Comparison of ENCODE assay signal across 1 cellular context in the genomic region with DNA sequence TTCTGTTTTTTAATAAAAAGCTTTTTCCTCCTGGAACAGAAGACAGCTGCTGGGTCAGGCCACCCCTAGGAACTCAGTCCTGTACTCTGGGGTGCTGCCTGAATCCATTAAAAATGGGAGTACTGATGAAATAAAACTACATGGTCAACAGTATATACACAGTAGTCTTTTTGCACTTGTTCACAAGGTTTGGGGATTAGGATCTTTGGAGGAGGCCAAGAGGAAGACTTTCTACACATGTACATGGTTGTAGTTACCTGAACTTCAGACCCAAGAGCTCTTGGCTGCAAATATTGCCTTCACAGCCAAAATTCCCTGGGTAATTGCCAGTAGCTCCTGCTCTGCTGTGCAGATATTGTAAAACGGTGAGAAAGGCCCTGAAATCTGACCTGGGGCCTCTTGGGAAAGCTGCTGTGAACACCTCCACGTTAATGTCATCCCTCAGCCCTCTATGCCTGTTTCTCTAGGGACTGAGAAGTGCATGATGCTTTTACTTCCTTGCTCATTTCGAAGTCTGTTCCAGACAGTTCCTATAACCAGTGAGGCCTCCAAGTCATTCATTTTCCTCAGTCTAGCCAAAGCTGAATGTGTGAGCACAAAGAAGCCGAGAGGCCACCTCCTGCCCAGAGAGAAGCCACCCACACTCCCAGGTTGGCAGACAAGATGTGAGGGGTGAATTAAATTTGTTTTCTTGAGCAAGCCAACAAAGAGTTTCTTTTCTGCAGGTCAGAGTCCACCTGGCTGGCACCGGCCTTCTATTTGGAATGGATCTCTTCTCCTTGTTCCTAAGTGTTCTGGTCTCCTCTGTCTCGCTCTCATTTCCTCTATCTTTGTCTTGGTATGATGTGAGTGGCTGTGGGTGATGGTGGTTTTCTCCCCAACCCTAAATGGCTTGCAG.
TF ChIP-seq lines count a peak whose summit lies in the region.

No MANE protein-coding gene starts in this region.

TF ChIP-seq in HepG2, 621 proteins besides CTCF, POLR2A, EP300 and RAD21 (continued from another document and continues in another):
- TF ChIP-seq, protein P1, sequence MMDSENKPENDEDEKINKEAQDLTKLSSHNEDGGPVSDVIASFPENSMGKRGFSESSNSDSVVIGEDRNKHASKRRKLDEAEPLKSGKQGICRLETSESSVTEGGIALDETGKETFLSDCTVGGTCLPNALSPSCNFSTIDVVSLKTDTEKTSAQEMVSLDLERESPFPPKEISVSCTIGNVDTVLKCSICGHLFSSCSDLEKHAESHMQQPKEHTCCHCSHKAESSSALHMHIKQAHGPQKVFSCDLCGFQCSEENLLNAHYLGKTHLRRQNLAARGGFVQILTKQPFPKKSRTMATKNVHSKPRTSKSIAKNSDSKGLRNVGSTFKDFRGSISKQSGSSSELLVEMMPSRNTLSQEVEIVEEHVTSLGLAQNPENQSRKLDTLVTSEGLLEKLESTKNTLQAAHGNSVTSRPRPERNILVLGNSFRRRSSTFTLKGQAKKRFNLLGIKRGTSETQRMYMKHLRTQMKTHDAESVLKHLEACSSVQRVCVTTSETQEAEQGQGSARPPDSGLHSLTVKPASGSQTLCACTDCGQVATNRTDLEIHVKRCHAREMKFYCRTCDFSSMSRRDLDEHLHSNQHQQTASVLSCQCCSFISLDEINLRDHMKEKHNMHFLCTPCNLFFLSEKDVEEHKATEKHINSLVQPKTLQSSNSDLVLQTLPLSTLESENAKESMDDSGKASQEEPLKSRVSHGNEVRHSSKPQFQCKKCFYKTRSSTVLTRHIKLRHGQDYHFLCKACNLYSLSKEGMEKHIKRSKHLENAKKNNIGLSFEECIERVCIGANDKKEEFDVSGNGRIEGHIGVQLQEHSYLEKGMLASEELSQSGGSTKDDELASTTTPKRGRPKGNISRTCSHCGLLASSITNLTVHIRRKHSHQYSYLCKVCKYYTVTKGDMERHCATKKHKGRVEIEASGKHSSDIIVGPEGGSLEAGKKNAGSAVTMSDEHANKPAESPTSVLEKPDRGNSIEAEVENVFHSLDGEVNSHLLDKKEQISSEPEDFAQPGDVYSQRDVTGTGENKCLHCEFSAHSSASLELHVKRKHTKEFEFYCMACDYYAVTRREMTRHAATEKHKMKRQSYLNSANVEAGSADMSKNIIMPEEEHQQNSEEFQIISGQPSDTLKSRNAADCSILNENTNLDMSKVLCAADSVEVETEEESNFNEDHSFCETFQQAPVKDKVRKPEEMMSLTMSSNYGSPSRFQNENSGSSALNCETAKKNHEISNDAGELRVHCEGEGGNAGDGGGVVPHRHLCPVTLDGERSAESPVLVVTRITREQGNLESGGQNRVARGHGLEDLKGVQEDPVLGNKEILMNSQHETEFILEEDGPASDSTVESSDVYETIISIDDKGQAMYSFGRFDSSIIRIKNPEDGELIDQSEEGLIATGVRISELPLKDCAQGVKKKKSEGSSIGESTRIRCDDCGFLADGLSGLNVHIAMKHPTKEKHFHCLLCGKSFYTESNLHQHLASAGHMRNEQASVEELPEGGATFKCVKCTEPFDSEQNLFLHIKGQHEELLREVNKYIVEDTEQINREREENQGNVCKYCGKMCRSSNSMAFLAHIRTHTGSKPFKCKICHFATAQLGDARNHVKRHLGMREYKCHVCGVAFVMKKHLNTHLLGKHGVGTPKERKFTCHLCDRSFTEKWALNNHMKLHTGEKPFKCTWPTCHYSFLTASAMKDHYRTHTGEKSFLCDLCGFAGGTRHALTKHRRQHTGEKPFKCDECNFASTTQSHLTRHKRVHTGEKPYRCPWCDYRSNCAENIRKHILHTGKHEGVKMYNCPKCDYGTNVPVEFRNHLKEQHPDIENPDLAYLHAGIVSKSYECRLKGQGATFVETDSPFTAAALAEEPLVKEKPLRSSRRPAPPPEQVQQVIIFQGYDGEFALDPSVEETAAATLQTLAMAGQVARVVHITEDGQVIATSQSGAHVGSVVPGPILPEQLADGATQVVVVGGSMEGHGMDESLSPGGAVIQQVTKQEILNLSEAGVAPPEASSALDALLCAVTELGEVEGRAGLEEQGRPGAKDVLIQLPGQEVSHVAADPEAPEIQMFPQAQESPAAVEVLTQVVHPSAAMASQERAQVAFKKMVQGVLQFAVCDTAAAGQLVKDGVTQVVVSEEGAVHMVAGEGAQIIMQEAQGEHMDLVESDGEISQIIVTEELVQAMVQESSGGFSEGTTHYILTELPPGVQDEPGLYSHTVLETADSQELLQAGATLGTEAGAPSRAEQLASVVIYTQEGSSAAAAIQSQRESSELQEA (CRISPR knock-in tag; IDR thresholded peaks at IDR 0.05; ENCODE audit: not compliant biosample characterization) = no peak
- TF ChIP-seq ZNF614 (CRISPR knock-in tag; IDR thresholded peaks at IDR 0.05; ENCODE audit: borderline replicate concordance) (0 out of 2 replicates have a peak, but pooled peaks have one; percentile 44), ZNF180 (CRISPR knock-in tag; IDR thresholded peaks at IDR 0.05; ENCODE audit: borderline replicate concordance, low read depth) (no peak), CAMTA2 (CRISPR knock-in tag; IDR thresholded peaks at IDR 0.05; ENCODE audit: borderline replicate concordance) (no peak), SIX1 (CRISPR knock-in tag; IDR thresholded peaks at IDR 0.05; ENCODE audit: borderline replicate concordance) (peak; percentile 69; the same call in 1 of the 2 replicates), CREB1 (IDR thresholded peaks at IDR 0.05) (no peak), CREB1 (CRISPR knock-in tag; IDR thresholded peaks at IDR 0.05) (no peak), GFI1 (CRISPR knock-in tag; IDR thresholded peaks at IDR 0.05; ENCODE audit: borderline replicate concordance) (no peak), HNF4A (CRISPR knock-in tag; IDR thresholded peaks at IDR 0.05) (peak; percentile 76), ZMYM3 (CRISPR knock-in tag; IDR thresholded peaks at IDR 0.05) (no peak), SNAPC2 (CRISPR knock-in tag; IDR thresholded peaks at IDR 0.05) (no peak), ZNF577 (CRISPR knock-in tag; IDR thresholded peaks at IDR 0.05; ENCODE audit: borderline replicate concordance, low read depth) (no peak), ZNF234 (CRISPR knock-in tag; conservative IDR thresholded peaks at IDR 0.05) (no peak), ZNF678 (CRISPR knock-in tag; IDR thresholded peaks at IDR 0.05) (no peak), ZNF543 (CRISPR knock-in tag; IDR thresholded peaks at IDR 0.05) (no peak), TBX2 (CRISPR knock-in tag; IDR thresholded peaks at IDR 0.05; ENCODE audit: borderline replicate concordance) (peak; percentile 83), FOXA1 (IDR thresholded peaks at IDR 0.05) (no peak), FOXA1 (CRISPR knock-in tag; IDR thresholded peaks at IDR 0.05) (0 out of 2 replicates have a peak, but pooled peaks have one; percentile 13), CC2D1A (CRISPR knock-in tag; IDR thresholded peaks at IDR 0.05) (no peak), PHF5A (CRISPR knock-in tag; IDR thresholded peaks at IDR 0.05; ENCODE audit: low read depth, unreplicated experiment) (no peak), SNRNP70 (IDR thresholded peaks at IDR 0.05; ENCODE audit: low read depth, low read length) (no peak), STAT5B (CRISPR knock-in tag; IDR thresholded peaks at IDR 0.05) (no peak), NFATC3 (CRISPR knock-in tag; IDR thresholded peaks at IDR 0.05) (no peak), ISL2 (CRISPR knock-in tag; IDR thresholded peaks at IDR 0.05) (0 out of 2 replicates have a peak, but pooled peaks have one; percentile 53)
- TF ChIP-seq, protein P2, sequence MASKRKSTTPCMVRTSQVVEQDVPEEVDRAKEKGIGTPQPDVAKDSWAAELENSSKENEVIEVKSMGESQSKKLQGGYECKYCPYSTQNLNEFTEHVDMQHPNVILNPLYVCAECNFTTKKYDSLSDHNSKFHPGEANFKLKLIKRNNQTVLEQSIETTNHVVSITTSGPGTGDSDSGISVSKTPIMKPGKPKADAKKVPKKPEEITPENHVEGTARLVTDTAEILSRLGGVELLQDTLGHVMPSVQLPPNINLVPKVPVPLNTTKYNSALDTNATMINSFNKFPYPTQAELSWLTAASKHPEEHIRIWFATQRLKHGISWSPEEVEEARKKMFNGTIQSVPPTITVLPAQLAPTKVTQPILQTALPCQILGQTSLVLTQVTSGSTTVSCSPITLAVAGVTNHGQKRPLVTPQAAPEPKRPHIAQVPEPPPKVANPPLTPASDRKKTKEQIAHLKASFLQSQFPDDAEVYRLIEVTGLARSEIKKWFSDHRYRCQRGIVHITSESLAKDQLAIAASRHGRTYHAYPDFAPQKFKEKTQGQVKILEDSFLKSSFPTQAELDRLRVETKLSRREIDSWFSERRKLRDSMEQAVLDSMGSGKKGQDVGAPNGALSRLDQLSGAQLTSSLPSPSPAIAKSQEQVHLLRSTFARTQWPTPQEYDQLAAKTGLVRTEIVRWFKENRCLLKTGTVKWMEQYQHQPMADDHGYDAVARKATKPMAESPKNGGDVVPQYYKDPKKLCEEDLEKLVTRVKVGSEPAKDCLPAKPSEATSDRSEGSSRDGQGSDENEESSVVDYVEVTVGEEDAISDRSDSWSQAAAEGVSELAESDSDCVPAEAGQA (IDR thresholded peaks at IDR 0.05; ENCODE audit: low read depth) = no peak
- TF ChIP-seq, protein P2 (CRISPR knock-in tag; IDR thresholded peaks at IDR 0.05; ENCODE audit: borderline replicate concordance) = no peak
- TF ChIP-seq, protein P3, sequence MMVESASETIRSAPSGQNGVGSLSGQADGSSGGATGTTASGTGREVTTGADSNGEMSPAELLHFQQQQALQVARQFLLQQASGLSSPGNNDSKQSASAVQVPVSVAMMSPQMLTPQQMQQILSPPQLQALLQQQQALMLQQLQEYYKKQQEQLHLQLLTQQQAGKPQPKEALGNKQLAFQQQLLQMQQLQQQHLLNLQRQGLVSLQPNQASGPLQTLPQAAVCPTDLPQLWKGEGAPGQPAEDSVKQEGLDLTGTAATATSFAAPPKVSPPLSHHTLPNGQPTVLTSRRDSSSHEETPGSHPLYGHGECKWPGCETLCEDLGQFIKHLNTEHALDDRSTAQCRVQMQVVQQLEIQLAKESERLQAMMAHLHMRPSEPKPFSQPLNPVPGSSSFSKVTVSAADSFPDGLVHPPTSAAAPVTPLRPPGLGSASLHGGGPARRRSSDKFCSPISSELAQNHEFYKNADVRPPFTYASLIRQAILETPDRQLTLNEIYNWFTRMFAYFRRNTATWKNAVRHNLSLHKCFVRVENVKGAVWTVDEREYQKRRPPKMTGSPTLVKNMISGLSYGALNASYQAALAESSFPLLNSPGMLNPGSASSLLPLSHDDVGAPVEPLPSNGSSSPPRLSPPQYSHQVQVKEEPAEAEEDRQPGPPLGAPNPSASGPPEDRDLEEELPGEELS (CRISPR knock-in tag; IDR thresholded peaks at IDR 0.05) = 0 out of 2 replicates have a peak, but pooled peaks have one; percentile 11
- TF ChIP-seq, protein P4, sequence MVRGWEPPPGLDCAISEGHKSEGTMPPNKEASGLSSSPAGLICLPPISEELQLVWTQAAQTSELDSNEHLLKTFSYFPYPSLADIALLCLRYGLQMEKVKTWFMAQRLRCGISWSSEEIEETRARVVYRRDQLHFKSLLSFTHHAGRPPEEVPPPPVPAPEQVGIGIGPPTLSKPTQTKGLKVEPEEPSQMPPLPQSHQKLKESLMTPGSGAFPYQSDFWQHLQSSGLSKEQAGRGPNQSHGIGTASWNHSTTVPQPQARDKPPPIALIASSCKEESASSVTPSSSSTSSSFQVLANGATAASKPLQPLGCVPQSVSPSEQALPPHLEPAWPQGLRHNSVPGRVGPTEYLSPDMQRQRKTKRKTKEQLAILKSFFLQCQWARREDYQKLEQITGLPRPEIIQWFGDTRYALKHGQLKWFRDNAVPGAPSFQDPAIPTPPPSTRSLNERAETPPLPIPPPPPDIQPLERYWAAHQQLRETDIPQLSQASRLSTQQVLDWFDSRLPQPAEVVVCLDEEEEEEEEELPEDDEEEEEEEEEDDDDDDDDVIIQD (CRISPR knock-in tag; IDR thresholded peaks at IDR 0.05; ENCODE audit: low read depth) = no peak
- TF ChIP-seq, protein P5, sequence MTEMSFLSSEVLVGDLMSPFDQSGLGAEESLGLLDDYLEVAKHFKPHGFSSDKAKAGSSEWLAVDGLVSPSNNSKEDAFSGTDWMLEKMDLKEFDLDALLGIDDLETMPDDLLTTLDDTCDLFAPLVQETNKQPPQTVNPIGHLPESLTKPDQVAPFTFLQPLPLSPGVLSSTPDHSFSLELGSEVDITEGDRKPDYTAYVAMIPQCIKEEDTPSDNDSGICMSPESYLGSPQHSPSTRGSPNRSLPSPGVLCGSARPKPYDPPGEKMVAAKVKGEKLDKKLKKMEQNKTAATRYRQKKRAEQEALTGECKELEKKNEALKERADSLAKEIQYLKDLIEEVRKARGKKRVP (CRISPR knock-in tag; IDR thresholded peaks at IDR 0.05) = no peak
- TF ChIP-seq, protein P6, sequence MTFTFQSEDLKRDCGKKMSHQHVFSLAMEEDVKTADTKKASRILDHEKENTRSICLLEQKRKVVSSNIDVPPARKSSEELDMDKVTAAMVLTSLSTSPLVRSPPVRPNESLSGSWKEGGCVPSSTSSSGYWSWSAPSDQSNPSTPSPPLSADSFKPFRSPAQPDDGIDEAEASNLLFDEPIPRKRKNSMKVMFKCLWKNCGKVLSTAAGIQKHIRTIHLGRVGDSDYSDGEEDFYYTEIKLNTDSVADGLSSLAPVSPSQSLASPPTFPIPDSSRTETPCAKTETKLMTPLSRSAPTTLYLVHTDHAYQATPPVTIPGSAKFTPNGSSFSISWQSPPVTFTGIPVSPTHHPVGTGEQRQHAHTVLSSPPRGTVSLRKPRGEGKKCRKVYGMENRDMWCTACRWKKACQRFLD (CRISPR knock-in tag; IDR thresholded peaks at IDR 0.05; ENCODE audit: borderline replicate concordance) = no peak
- TF ChIP-seq, protein P7, sequence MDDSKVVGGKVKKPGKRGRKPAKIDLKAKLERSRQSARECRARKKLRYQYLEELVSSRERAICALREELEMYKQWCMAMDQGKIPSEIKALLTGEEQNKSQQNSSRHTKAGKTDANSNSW (CRISPR knock-in tag; IDR thresholded peaks at IDR 0.05; ENCODE audit: borderline replicate concordance) = no peak
- TF ChIP-seq, protein P8, sequence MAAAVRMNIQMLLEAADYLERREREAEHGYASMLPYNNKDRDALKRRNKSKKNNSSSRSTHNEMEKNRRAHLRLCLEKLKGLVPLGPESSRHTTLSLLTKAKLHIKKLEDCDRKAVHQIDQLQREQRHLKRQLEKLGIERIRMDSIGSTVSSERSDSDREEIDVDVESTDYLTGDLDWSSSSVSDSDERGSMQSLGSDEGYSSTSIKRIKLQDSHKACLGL (CRISPR knock-in tag; IDR thresholded peaks at IDR 0.05) = no peak
